1 cellular context compared by ENCODE assay signal in the genomic region with DNA sequence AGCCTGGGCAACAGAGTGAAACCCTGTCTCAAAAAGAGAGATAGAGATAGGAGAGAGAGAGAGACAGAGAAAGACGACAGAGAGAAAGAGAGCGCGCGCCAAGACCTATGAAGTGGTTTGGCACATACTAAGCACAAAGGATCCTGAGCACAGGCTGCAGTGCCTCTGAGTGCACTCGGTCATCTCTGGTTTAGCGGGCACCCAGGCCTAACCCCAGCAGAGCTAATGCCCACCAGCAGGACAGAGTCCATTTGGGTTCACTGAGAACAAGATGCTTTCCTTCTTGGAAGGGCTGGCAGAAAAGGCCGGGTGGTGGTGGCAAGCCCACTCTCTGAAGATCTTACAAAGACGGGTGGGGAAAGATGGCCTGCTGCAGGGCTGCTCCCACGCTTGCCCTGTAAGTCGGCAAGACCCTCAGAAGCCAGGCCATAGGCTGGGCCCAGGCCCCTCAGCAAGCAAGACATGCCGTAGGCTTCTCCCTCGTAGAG.
TF ChIP-seq lines count a peak whose summit lies in the region.

No MANE protein-coding gene starts in this region.

TF ChIP-seq in K562, 482 proteins besides CTCF, POLR2A, EP300 and RAD21:
- TF ChIP-seq, protein P1, sequence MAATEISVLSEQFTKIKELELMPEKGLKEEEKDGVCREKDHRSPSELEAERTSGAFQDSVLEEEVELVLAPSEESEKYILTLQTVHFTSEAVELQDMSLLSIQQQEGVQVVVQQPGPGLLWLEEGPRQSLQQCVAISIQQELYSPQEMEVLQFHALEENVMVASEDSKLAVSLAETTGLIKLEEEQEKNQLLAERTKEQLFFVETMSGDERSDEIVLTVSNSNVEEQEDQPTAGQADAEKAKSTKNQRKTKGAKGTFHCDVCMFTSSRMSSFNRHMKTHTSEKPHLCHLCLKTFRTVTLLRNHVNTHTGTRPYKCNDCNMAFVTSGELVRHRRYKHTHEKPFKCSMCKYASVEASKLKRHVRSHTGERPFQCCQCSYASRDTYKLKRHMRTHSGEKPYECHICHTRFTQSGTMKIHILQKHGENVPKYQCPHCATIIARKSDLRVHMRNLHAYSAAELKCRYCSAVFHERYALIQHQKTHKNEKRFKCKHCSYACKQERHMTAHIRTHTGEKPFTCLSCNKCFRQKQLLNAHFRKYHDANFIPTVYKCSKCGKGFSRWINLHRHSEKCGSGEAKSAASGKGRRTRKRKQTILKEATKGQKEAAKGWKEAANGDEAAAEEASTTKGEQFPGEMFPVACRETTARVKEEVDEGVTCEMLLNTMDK (IDR thresholded peaks at IDR 0.05; ENCODE audit: borderline replicate concordance, insufficient read depth, low read depth, low read length, poor library complexity, severe bottlenecking): no peak
- TF ChIP-seq E4F1 (CRISPR knock-in tag; IDR thresholded peaks at IDR 0.05; ENCODE audit: borderline replicate concordance): no peak
- no peak for TF ChIP-seq CBFA2T2 (conservative IDR thresholded peaks at IDR 0.05)
- TF ChIP-seq, protein P2, sequence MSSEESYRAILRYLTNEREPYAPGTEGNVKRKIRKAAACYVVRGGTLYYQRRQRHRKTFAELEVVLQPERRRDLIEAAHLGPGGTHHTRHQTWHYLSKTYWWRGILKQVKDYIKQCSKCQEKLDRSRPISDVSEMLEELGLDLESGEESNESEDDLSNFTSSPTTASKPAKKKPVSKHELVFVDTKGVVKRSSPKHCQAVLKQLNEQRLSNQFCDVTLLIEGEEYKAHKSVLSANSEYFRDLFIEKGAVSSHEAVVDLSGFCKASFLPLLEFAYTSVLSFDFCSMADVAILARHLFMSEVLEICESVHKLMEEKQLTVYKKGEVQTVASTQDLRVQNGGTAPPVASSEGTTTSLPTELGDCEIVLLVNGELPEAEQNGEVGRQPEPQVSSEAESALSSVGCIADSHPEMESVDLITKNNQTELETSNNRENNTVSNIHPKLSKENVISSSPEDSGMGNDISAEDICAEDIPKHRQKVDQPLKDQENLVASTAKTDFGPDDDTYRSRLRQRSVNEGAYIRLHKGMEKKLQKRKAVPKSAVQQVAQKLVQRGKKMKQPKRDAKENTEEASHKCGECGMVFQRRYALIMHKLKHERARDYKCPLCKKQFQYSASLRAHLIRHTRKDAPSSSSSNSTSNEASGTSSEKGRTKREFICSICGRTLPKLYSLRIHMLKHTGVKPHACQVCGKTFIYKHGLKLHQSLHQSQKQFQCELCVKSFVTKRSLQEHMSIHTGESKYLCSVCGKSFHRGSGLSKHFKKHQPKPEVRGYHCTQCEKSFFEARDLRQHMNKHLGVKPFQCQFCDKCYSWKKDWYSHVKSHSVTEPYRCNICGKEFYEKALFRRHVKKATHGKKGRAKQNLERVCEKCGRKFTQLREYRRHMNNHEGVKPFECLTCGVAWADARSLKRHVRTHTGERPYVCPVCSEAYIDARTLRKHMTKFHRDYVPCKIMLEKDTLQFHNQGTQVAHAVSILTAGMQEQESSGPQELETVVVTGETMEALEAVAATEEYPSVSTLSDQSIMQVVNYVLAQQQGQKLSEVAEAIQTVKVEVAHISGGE (CRISPR knock-in tag; IDR thresholded peaks at IDR 0.05): 0 out of 6 replicates have a peak, but pooled peaks of 1 of the 3 experiments have one; percentile 42
- TF ChIP-seq SIN3A (IDR thresholded peaks at IDR 0.05; ENCODE audit: borderline replicate concordance in 2 of 2, control insufficient read depth in 1 of 2, low read depth in 2 of 2, low read length in 2 of 2): peak in 1 of 2 experiments; percentile 26; a peak in 1 of 4 replicates
- peak; percentile 54 for TF ChIP-seq CBFB (CRISPR knock-in tag; IDR thresholded peaks at IDR 0.05)
- TF ChIP-seq, protein P3, sequence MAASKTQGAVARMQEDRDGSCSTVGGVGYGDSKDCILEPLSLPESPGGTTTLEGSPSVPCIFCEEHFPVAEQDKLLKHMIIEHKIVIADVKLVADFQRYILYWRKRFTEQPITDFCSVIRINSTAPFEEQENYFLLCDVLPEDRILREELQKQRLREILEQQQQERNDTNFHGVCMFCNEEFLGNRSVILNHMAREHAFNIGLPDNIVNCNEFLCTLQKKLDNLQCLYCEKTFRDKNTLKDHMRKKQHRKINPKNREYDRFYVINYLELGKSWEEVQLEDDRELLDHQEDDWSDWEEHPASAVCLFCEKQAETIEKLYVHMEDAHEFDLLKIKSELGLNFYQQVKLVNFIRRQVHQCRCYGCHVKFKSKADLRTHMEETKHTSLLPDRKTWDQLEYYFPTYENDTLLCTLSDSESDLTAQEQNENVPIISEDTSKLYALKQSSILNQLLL (CRISPR knock-in tag; IDR thresholded peaks at IDR 0.05; ENCODE audit: borderline replicate concordance): no peak
- TF ChIP-seq ZNF507 (tag; conservative IDR thresholded peaks at IDR 0.05): no peak
- no peak for TF ChIP-seq ZNF740 (CRISPR knock-in tag; IDR thresholded peaks at IDR 0.05)
- 0 out of 4 replicates have a peak, but pooled peaks of 1 of the 2 experiments have one; percentile 25 for TF ChIP-seq ZNF740 (tag; IDR thresholded peaks at IDR 0.05)
- 0 out of 2 replicates have a peak, but pooled peaks have one; percentile 26 for TF ChIP-seq ERF (CRISPR knock-in tag; IDR thresholded peaks at IDR 0.05)
- no peak for TF ChIP-seq HMG20B (CRISPR knock-in tag; IDR thresholded peaks at IDR 0.05)
- 0 out of 2 replicates have a peak, but pooled peaks have one; percentile 14 for TF ChIP-seq THAP12 (CRISPR knock-in tag; IDR thresholded peaks at IDR 0.05)
- no peak for TF ChIP-seq NFIC (IDR thresholded peaks at IDR 0.05)
- TF ChIP-seq, protein P4, sequence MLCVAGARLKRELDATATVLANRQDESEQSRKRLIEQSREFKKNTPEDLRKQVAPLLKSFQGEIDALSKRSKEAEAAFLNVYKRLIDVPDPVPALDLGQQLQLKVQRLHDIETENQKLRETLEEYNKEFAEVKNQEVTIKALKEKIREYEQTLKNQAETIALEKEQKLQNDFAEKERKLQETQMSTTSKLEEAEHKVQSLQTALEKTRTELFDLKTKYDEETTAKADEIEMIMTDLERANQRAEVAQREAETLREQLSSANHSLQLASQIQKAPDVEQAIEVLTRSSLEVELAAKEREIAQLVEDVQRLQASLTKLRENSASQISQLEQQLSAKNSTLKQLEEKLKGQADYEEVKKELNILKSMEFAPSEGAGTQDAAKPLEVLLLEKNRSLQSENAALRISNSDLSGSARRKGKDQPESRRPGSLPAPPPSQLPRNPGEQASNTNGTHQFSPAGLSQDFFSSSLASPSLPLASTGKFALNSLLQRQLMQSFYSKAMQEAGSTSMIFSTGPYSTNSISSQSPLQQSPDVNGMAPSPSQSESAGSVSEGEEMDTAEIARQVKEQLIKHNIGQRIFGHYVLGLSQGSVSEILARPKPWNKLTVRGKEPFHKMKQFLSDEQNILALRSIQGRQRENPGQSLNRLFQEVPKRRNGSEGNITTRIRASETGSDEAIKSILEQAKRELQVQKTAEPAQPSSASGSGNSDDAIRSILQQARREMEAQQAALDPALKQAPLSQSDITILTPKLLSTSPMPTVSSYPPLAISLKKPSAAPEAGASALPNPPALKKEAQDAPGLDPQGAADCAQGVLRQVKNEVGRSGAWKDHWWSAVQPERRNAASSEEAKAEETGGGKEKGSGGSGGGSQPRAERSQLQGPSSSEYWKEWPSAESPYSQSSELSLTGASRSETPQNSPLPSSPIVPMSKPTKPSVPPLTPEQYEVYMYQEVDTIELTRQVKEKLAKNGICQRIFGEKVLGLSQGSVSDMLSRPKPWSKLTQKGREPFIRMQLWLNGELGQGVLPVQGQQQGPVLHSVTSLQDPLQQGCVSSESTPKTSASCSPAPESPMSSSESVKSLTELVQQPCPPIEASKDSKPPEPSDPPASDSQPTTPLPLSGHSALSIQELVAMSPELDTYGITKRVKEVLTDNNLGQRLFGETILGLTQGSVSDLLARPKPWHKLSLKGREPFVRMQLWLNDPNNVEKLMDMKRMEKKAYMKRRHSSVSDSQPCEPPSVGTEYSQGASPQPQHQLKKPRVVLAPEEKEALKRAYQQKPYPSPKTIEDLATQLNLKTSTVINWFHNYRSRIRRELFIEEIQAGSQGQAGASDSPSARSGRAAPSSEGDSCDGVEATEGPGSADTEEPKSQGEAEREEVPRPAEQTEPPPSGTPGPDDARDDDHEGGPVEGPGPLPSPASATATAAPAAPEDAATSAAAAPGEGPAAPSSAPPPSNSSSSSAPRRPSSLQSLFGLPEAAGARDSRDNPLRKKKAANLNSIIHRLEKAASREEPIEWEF (CRISPR knock-in tag; IDR thresholded peaks at IDR 0.05): no peak
